15 cellular contexts compared by ENCODE assay signal in genomic region chr17:8753136-8753975, GRCh38. TPM values are rescaled to one million over a fixed set of nuclear protein-coding genes. Genes with fewer than 3 reads are reported as not detected.
DNase-seq lines count a peak whose midpoint lies in the region; ATAC-seq, FAIRE-seq and TF ChIP-seq lines count a peak whose summit lies in the region.
"Had no signal": no experiment of that assay in that cellular context is flagged by ENCODE, and none has a peak within 500 bp of the region (broad histone marks: within the 10 kb centered on the region; RNA-seq: fewer than 3 reads in every experiment).

No MANE protein-coding gene starts in this region.

- H2AK5ac ChIP-seq in neuronal stem cell (ENCODE audit: low read depth, low read length), result peak overlapping the region; percentile 40

- H2BK120ac ChIP-seq in neuronal stem cell (ENCODE audit: low read depth, low read length), result no peak overlapping the region

- ATAC-seq in A549 (peak; percentile 19 to 37; a peak in 4 of 6 replicates), HG03442 (IDR thresholded peaks at IDR 0.05; ENCODE audit: unreplicated experiment) (no peak), GM19455 (IDR thresholded peaks at IDR 0.05; ENCODE audit: unreplicated experiment) (no peak)

- H3K4me1 Mint-ChIP-seq in activated naive CD8-positive, alpha-beta T cell treated with anti-CD3 and anti-CD28 coated beads for 36 hours, result peaks cover 2% of the 10 kb centered on the region

- H4K91ac ChIP-seq in neuronal stem cell (ENCODE audit: low read depth, low read length, poor library complexity), result no peak overlapping the region

- no peak overlapping the region for H3K4me3 Mint-ChIP-seq in activated naive CD8-positive, alpha-beta T cell treated with anti-CD3 and anti-CD28 coated beads for 36 hours
- H3K4me3 Mint-ChIP-seq: CD4-positive, alpha-beta memory T cell had no signal

- no peaks in the 10 kb centered on the region for H3K36me3 ChIP-seq in HEK293 (ENCODE audit: control insufficient read depth in 2 of 2, insufficient read depth in 1 of 2, low read length in 2 of 2)
- H3K36me3 ChIP-seq in neuronal stem cell (replicated peaks in 1 of 2; ENCODE audit: control insufficient read depth in 2 of 2, insufficient read depth in 2 of 2, low read length in 2 of 2), result no peaks in the 10 kb centered on the region
- H3K36me3 ChIP-seq: BE2C had no signal

- H3K9me3 Mint-ChIP-seq in activated naive CD8-positive, alpha-beta T cell treated with anti-CD3 and anti-CD28 coated beads for 36 hours, result peaks cover 1% of the 10 kb centered on the region
- H3K9me3 Mint-ChIP-seq: CD4-positive, alpha-beta memory T cell had no signal

- no peak overlapping the region for H3K4ac ChIP-seq in neuronal stem cell (ENCODE audit: low read length)

- TF ChIP-seq EP300 in A549 (IDR thresholded peaks at IDR 0.05), result no peak

- TF ChIP-seq CTCF in A549 (IDR thresholded peaks at IDR 0.05) (no peak), HEK293 (tag by site-specific recombination; IDR thresholded peaks at IDR 0.05) (no peak), coronary artery (IDR thresholded peaks at IDR 0.05) (no peak)

- CTCF ChIA-PET in A549 (lab: Yijun Ruan, JAX) (interaction anchor here (0.6 to 6.1 kb wide), 25 partner anchors 7 to 769 kb away, joined by 3 to 45 read pairs (median 4); no protein-coding TSS in a partner anchor), HEK293 (lab: Yijun Ruan, JAX) (interaction anchor here (0.6 to 1.4 kb wide), 9 partner anchors 12 to 340 kb away, joined by 3 to 7 read pairs (median 3); no protein-coding TSS in a partner anchor)

- peaks cover 3% of the 10 kb centered on the region for H3K27me3 Mint-ChIP-seq in activated naive CD8-positive, alpha-beta T cell treated with anti-CD3 and anti-CD28 coated beads for 36 hours

- H3K27me3 ChIP-seq in neuronal stem cell (ENCODE audit: control insufficient read depth in 3 of 3, insufficient read depth in 3 of 3, low read depth in 1 of 3, low read length in 3 of 3), result peaks cover 0 to 14% (median 0%) of the 10 kb centered on the region in 3 experiments

- H2BK5ac ChIP-seq in neuronal stem cell (ENCODE audit: low read length), result peak overlapping the region; percentile 7

- no peak overlapping the region for H3K14ac ChIP-seq in neuronal stem cell (ENCODE audit: low read length)

- no peak overlapping the region for H3K18ac ChIP-seq in neuronal stem cell (ENCODE audit: low read length)

- no peaks in the 10 kb centered on the region for H3K9me3 ChIP-seq in A549
- no peaks in the 10 kb centered on the region for H3K9me3 ChIP-seq in HEK293 (ENCODE audit: control insufficient read depth, insufficient read depth, low read depth, low read length)
- no peaks in the 10 kb centered on the region for H3K9me3 ChIP-seq in neuronal stem cell (replicated peaks in 1 of 2; ENCODE audit: control insufficient read depth in 2 of 2, insufficient read depth in 1 of 2, low read depth in 1 of 2, low read length in 2 of 2)
- H3K9me3 ChIP-seq: BE2C had no signal

- POLR2A ChIA-PET in A549 (lab: Yijun Ruan, JAX) (no interaction called here), HEK293 (lab: Yijun Ruan, JAX) (no interaction called here)

- H2BK12ac ChIP-seq in neuronal stem cell (ENCODE audit: low read length), result no peak overlapping the region

- H2BK15ac ChIP-seq in neuronal stem cell (ENCODE audit: low read length), result no peak overlapping the region

- H3K4me1 ChIP-seq in A549, result no peaks in the 10 kb centered on the region
- no peaks in the 10 kb centered on the region for H3K4me1 ChIP-seq in HEK293 (ENCODE audit: control insufficient read depth, insufficient read depth, low read length)
- no peaks in the 10 kb centered on the region for H3K4me1 ChIP-seq in neuronal stem cell (ENCODE audit: control insufficient read depth in 2 of 2, insufficient read depth in 1 of 2, low read depth in 1 of 2, low read length in 2 of 2)
- H3K4me1 ChIP-seq: BE2C had no signal

- no peak overlapping the region for H2AFZ ChIP-seq in neuronal stem cell (ENCODE audit: low read length)
- H2AFZ ChIP-seq: GM23248 had no signal

- no peak overlapping the region for H3K4me2 ChIP-seq in A549
- H3K4me2 ChIP-seq in neuronal stem cell (ENCODE audit: insufficient read depth, low read length, poor library complexity, severe bottlenecking), result no peak overlapping the region

- H3K27ac Mint-ChIP-seq in activated naive CD8-positive, alpha-beta T cell treated with anti-CD3 and anti-CD28 coated beads for 36 hours, result no peak overlapping the region
- H3K27ac Mint-ChIP-seq: CD4-positive, alpha-beta memory T cell had no signal

- no peak overlapping the region for H3K27ac ChIP-seq in A549
- H3K27ac ChIP-seq in HEK293 (ENCODE audit: extremely low read depth, low read depth, low read length), result no peak overlapping the region
- H3K27ac ChIP-seq in coronary artery, result no peak overlapping the region
- H3K27ac ChIP-seq in neuronal stem cell (replicated peaks; ENCODE audit: low read length), result no peak overlapping the region
- H3K27ac ChIP-seq: C4-2B, GM23248 had no signal

- no peak overlapping the region for H3K23ac ChIP-seq in neuronal stem cell (ENCODE audit: low read depth, low read length, poor library complexity)

- FAIRE-seq in A549 (lab: Jason Lieb, UNC), result no peak
- FAIRE-seq: H54 had no signal

- no peaks in the 10 kb centered on the region for H3K36me3 Mint-ChIP-seq in activated naive CD8-positive, alpha-beta T cell treated with anti-CD3 and anti-CD28 coated beads for 36 hours
- H3K36me3 Mint-ChIP-seq: CD4-positive, alpha-beta memory T cell had no signal

- H3K79me1 ChIP-seq in neuronal stem cell (ENCODE audit: low read depth, low read length), result no peaks in the 10 kb centered on the region

- no peak overlapping the region for H4K8ac ChIP-seq in neuronal stem cell (ENCODE audit: low read depth, low read length)

- no peak for TF ChIP-seq RAD21 in A549 (conservative IDR thresholded peaks at IDR 0.05 in 1 of 2, IDR thresholded peaks at IDR 0.05 in 1 of 2)

- TF ChIP-seq POLR2A in A549 (IDR thresholded peaks at IDR 0.05; ENCODE audit: low read length), result no peak

- DNase-seq in A549 (ENCODE audit: low read depth in 1 of 2, low spot score in 1 of 2), result no peak
- peak; percentile 61 for DNase-seq in coronary artery (ENCODE audit: low spot score)
- no peak for DNase-seq in neuronal stem cell (ENCODE audit: low spot score)
- DNase-seq in activated naive CD8-positive, alpha-beta T cell treated with anti-CD3 and anti-CD28 coated beads for 36 hours, result no peak
- DNase-seq: BE2C; CD4-positive, alpha-beta memory T cell; DMS79; GDM1 had no signal

- H3K9ac ChIP-seq in neuronal stem cell (ENCODE audit: low read depth, low read length, poor library complexity), result no peak overlapping the region
- H3K9ac ChIP-seq: GM23248 had no signal

- H3K4me3 ChIP-seq in A549, result no peak overlapping the region
- no peak overlapping the region for H3K4me3 ChIP-seq in HEK293 (ENCODE audit: low read depth, low read length)
- no peak overlapping the region for H3K4me3 ChIP-seq in coronary artery
- no peak overlapping the region for H3K4me3 ChIP-seq in neuronal stem cell (ENCODE audit: low read length in 2 of 2)
- H3K4me3 ChIP-seq: GM23248 had no signal

- 36% methylated on average over 12 of the region's 12 CpGs for WGBS in A549 (ENCODE audit: missing lambda C conversion rate)
- no CpG with 5 or more reads among the region's 12 CpGs for WGBS in neuronal stem cell (ENCODE audit: extremely low coverage in 2 of 2, insufficient read length in 2 of 2, insufficient replicate concordance in 1 of 2), 2 donors

TF ChIP-seq in A549, 52 proteins besides CTCF, POLR2A, EP300 and RAD21 (continues in another document):
- no peak for TF ChIP-seq RCOR1 (IDR thresholded peaks at IDR 0.05; ENCODE audit: low read depth, low read length)
- TF ChIP-seq MAFK (IDR thresholded peaks at IDR 0.05; ENCODE audit: partially characterized antibody), result no peak
- no peak for TF ChIP-seq GATA3 (IDR thresholded peaks at IDR 0.05; ENCODE audit: borderline replicate concordance)

RNA-seq across cellular contexts. Expression of gene SPDYE4, which starts 5.0 kb away (rescaled TPM):
- polyA plus RNA-seq in A549 (2011; rRNA removed) (not detected in 2 replicates), A549 (2017; fragmentation: RNase III; extraction: RNeasy Plus Mini Kit Qiagen cat#74134 plus additional on column Dnase treatment) (not detected in 3 replicates)
- not detected in 2 replicates for polyA plus RNA-seq in A549 (2012; cell fraction: cytosol; rRNA removed)
- not detected in 2 replicates for polyA plus RNA-seq in A549 (2012; cell fraction: nucleus; rRNA removed)
- polyA minus RNA-seq in A549 (2011; rRNA and poly(A)+ RNA removed), result not detected in 2 replicates
- polyA plus RNA-seq in neuronal stem cell (2013, experiment 1 of 2), result not detected
- not detected for polyA plus RNA-seq in neuronal stem cell (2013, experiment 2 of 2)
- total RNA-seq in activated naive CD8-positive, alpha-beta T cell treated with anti-CD3 and anti-CD28 coated beads for 36 hours, result not detected
- total RNA-seq: CD4-positive, alpha-beta memory T cell; GM23248 had no signal
- polyA plus RNA-seq: AG04450; CD4-positive, alpha-beta memory T cell; GM23248 had no signal

RNA-seq across cellular contexts. Expression of gene CCDC42, which starts 8.7 kb away (rescaled TPM):
- polyA plus RNA-seq in A549 (2011; rRNA removed) (not detected in 2 replicates), A549 (2017; fragmentation: RNase III; extraction: RNeasy Plus Mini Kit Qiagen cat#74134 plus additional on column Dnase treatment) (not detected in 3 replicates)
- 0.04 TPM in 1 of 2 replicates, not detected in the other for polyA plus RNA-seq in A549 (2012; cell fraction: cytosol; rRNA removed)
- polyA plus RNA-seq in A549 (2012; cell fraction: nucleus; rRNA removed), result not detected in 2 replicates
- not detected in 2 replicates for polyA minus RNA-seq in A549 (2011; rRNA and poly(A)+ RNA removed)
- not detected for polyA plus RNA-seq in neuronal stem cell (2013, experiment 1 of 2)
- 0.03 TPM for polyA plus RNA-seq in neuronal stem cell (2013, experiment 2 of 2)
- under 1 TPM; 0.16 to 0.41 TPM for total RNA-seq in activated naive CD8-positive, alpha-beta T cell treated with anti-CD3 and anti-CD28 coated beads for 36 hours
- total RNA-seq: GM23248 had no signal
- polyA plus RNA-seq: AG04450; CD4-positive, alpha-beta memory T cell; GM23248 had no signal

RNA-seq across cellular contexts. Expression of gene MFSD6L, which starts 45.8 kb away (rescaled TPM):
- polyA plus RNA-seq in A549 (2011; rRNA removed) (not detected in 2 replicates), A549 (2017; fragmentation: RNase III; extraction: RNeasy Plus Mini Kit Qiagen cat#74134 plus additional on column Dnase treatment) (not detected in 3 replicates)
- not detected in 2 replicates for polyA plus RNA-seq in A549 (2012; cell fraction: cytosol; rRNA removed)
- polyA plus RNA-seq in A549 (2012; cell fraction: nucleus; rRNA removed), result not detected in 2 replicates
- polyA minus RNA-seq in A549 (2011; rRNA and poly(A)+ RNA removed), result not detected in 2 replicates
- polyA plus RNA-seq in neuronal stem cell (2013, experiment 1 of 2), result not detected
- not detected for polyA plus RNA-seq in neuronal stem cell (2013, experiment 2 of 2)
- total RNA-seq in activated naive CD8-positive, alpha-beta T cell treated with anti-CD3 and anti-CD28 coated beads for 36 hours, result not detected
- total RNA-seq: CD4-positive, alpha-beta memory T cell; GM23248 had no signal
- polyA plus RNA-seq: AG04450, GM23248 had no signal

Comparison
In these comparisons a context has a peak if more than half of its experiments do, and no peak if none do; other contexts are left out.
1. ATAC-seq: peak in A549 (2 of 2); none in HG03442 (single experiment) and GM19455 (single experiment).
2. Of the 5 proteins assayed by ChIP-seq in both HEK293 and A549: peak only in HEK293: REST; only in A549: none; in both: none; in neither: 4.